In the genomic region with DNA sequence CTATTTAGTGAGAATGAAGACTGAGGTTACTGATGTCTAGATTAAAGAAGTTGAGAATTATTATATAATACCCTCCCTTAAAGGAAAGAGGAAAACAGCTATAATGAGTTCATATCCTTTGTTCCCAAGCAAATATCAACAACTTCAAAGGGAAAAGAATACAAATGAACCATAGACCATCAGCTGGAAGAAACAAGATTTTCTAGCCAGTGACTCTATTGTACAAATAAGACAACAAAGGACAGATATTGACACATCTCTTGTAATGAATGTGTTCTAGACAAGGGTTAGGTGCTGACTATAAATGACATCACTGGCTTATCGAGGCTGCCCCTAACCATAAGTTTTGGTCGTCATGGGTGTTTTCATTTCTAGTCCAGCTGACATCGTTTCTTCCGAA, we compare ENCODE assay signal across 21 cellular contexts. TPM values are rescaled to one million over a fixed set of nuclear protein-coding genes. Genes with fewer than 3 reads are reported as not detected.
"Had no signal": no experiment of that assay in that cellular context is flagged by ENCODE, and none has a peak within 500 bp of the region (broad histone marks: within the 10 kb centered on the region; RNA-seq: fewer than 3 reads in every experiment).

No MANE protein-coding gene starts in this region.

- H3K36me3 Mint-ChIP-seq: immature natural killer cell, naive B cell had no signal

- FAIRE-seq: keratinocyte had no signal

- DNase-seq: cortex of kidney; dorsolateral prefrontal cortex; effector CD8-positive, alpha-beta T cell; immature natural killer cell; left ventricle myocardium inferior; mesenchymal stem cell; naive B cell; sigmoid colon; stimulated activated CD4-positive, alpha-beta T cell treated with anti-CD3 and anti-CD28 coated beads, Interleukin-2, amount 100 ng/mL, for 24 hours; stimulated activated CD4-positive, alpha-beta T cell treated with anti-CD3 and anti-CD28 coated beads, Interleukin-4, amount 100 ng/mL, for 4 hours; stimulated activated naive CD4-positive, alpha-beta T cell; stomach; substantia nigra; transverse colon had no signal

- H3K27ac Mint-ChIP-seq: immature natural killer cell, naive B cell, nephron had no signal

- H3K4me3 ChIP-seq: dorsolateral prefrontal cortex, esophagus muscularis mucosa, left ventricle myocardium inferior, lung, sigmoid colon, skin epidermis, stomach, thoracic aorta, transverse colon had no signal

- H3K27ac ChIP-seq: dorsolateral prefrontal cortex, epithelial cell of prostate, esophagus muscularis mucosa, left ventricle myocardium inferior, sigmoid colon, skin epidermis, stomach, thoracic aorta, transverse colon had no signal

- H3K4me1 ChIP-seq: esophagus muscularis mucosa, stomach, transverse colon had no signal

- H3K9me3 ChIP-seq: esophagus muscularis mucosa, left ventricle myocardium inferior, sigmoid colon, stomach, thoracic aorta, transverse colon had no signal

- H3K27me3 ChIP-seq: esophagus muscularis mucosa, sigmoid colon, stomach, transverse colon had no signal

- H3K36me3 ChIP-seq: esophagus muscularis mucosa, left ventricle myocardium inferior, sigmoid colon, stomach, thoracic aorta, transverse colon had no signal

- H3K9me3 Mint-ChIP-seq: immature natural killer cell, nephron had no signal

- H3K4me3 Mint-ChIP-seq: immature natural killer cell, naive B cell, nephron had no signal

- H3K4me1 Mint-ChIP-seq: immature natural killer cell, naive B cell had no signal

RNA-seq across cellular contexts. Expression of gene SLC38A4, which starts 48.2 kb away (rescaled TPM):
- polyA plus RNA-seq: immature natural killer cell had no signal
